In the genomic region with DNA sequence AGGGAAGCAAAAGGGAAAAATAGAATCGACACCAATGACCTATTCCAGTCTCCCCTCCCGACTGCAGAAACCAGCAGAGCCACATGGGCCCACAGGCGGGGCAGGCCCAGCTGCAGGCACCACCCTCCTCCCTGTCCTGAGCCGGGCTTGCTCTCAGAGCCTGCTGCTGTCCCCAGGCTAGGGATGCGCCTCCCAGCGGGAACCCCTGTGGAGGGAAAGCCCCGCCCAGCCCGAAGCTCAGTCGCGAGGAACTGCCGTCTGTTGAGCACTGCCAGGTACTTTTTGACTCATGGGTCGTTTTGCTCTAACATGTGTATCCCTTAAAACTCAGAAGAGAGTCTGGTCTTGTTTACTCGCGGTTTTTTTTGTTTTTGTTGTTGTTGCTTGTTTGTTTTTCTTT, we compare ENCODE assay signal across 10 cellular contexts.
DNase-seq lines count a peak whose midpoint lies in the region; ATAC-seq, FAIRE-seq and TF ChIP-seq lines count a peak whose summit lies in the region.
"Had no signal": no experiment of that assay in that cellular context is flagged by ENCODE, and none has a peak within 500 bp of the region (broad histone marks: within the 10 kb centered on the region; RNA-seq: fewer than 3 reads in every experiment).

No MANE protein-coding gene starts in this region.

- dilution Hi-C loops in mammary epithelial cell (cut with HindIII; ENCODE audit: low sequenced_read_pairs): loop anchor here (5.0 to 10.0 kb wide), 2 partner anchors 78 to 145 kb away; no protein-coding TSS in a partner anchor

- ATAC-seq in GM19395 (IDR thresholded peaks at IDR 0.05; ENCODE audit: unreplicated experiment): no peak
- ATAC-seq in GM21786 (IDR thresholded peaks at IDR 0.05; ENCODE audit: unreplicated experiment): no peak

- 21% methylated on average over 9 of the region's 14 CpGs for WGBS in mammary epithelial cell (ENCODE audit: low coverage, missing lambda C conversion rate)

- no peaks in the 10 kb centered on the region for H3K79me2 ChIP-seq in mammary epithelial cell (ENCODE audit: insufficient read depth, low read length)

- H3K9ac ChIP-seq in mammary epithelial cell (ENCODE audit: insufficient read depth, low read length): no peak overlapping the region

- H4K20me1 ChIP-seq in mammary epithelial cell (ENCODE audit: insufficient read depth, low read length): no peaks in the 10 kb centered on the region

- BruUV-seq in mammary epithelial cell (replicated peaks; lab: Mats Ljungman, UMichigan): no TSS peak

- H3K9me3 ChIP-seq in mammary epithelial cell (replicated peaks; ENCODE audit: insufficient read depth, low read length): no peaks in the 10 kb centered on the region

- H3K36me3 ChIP-seq in mammary epithelial cell (ENCODE audit: insufficient read depth, low read length): no peaks in the 10 kb centered on the region

- intact Hi-C loops in mammary epithelial cell (cut with micrococcal nuclease): no loop called here

- H3K27me3 ChIP-seq in mammary epithelial cell (ENCODE audit: insufficient read depth, low read length): no peaks in the 10 kb centered on the region

- H3K4me1 ChIP-seq in mammary epithelial cell (ENCODE audit: insufficient read depth, low read length): peaks cover 5% of the 10 kb centered on the region

- peak; percentile 23 for FAIRE-seq in urothelium cell line (lab: Jason Lieb, UNC)

- CTCF ChIA-PET in mammary epithelial cell (lab: Charles Lee; ENCODE audit: low non-redundant PET): no interaction called here

- peak overlapping the region; percentile 67 for H2AFZ ChIP-seq in mammary epithelial cell (ENCODE audit: low read depth, low read length)

- peak; percentile 27 for DNase-seq in activated effector memory CD4-positive, alpha-beta T cell treated with anti-CD3 and anti-CD28 coated beads, Interleukin-2, amount 50 U/mL, for 16 hours
- DNase-seq in activated effector memory CD4-positive, alpha-beta T cell treated with Interleukin-2 at 50 U/mL for 16 hours: no peak
- DNase-seq in mammary epithelial cell (peak; percentile 4), left kidney (ENCODE audit: low read depth, low spot score) (peak; percentile 77), urothelium cell line (ENCODE audit: low spot score) (peak; percentile 63), NCI-H1105 (lab: John Stamatoyannopoulos, UW) (no peak)
- DNase-seq: T-helper 1 cell had no signal

- H3K27ac ChIP-seq in mammary epithelial cell (ENCODE audit: insufficient read depth, low read depth, low read length): no peak overlapping the region
- H3K27ac ChIP-seq: HL-60 had no signal

- in situ Hi-C loops in mammary epithelial cell (cut with MboI; ENCODE audit: low sequenced_read_pairs in 2 of 2): no loop called here

- TF ChIP-seq CTCF in mammary epithelial cell (conservative IDR thresholded peaks at IDR 0.05 in 1 of 2, IDR thresholded peaks at IDR 0.05 in 1 of 2; ENCODE audit: extremely low read depth in 1 of 2, insufficient read depth in 1 of 2, low read depth in 1 of 2, low read length in 2 of 2): no peak

- H3K4me2 ChIP-seq in mammary epithelial cell (ENCODE audit: insufficient read depth, low read depth, low read length): peak overlapping the region; percentile 44

- H3K4me3 ChIP-seq in mammary epithelial cell (replicated peaks in 1 of 3; ENCODE audit: insufficient read depth in 1 of 3, low read depth in 2 of 3, low read length in 3 of 3): no peak overlapping the region

Comparison
In these comparisons a context has a peak if more than half of its experiments do, and no peak if none do; other contexts are left out.
1. DNase-seq: peak in activated effector memory CD4-positive, alpha-beta T cell treated with anti-CD3 and anti-CD28 coated beads, Interleukin-2, amount 50 U/mL, for 16 hours (single experiment), mammary epithelial cell (single experiment), left kidney (single experiment) and urothelium cell line (single experiment); none in activated effector memory CD4-positive, alpha-beta T cell treated with Interleukin-2 at 50 U/mL for 16 hours (single experiment) and NCI-H1105 (single experiment).